ENCODE assay signal across 2 cellular contexts in the genomic region with DNA sequence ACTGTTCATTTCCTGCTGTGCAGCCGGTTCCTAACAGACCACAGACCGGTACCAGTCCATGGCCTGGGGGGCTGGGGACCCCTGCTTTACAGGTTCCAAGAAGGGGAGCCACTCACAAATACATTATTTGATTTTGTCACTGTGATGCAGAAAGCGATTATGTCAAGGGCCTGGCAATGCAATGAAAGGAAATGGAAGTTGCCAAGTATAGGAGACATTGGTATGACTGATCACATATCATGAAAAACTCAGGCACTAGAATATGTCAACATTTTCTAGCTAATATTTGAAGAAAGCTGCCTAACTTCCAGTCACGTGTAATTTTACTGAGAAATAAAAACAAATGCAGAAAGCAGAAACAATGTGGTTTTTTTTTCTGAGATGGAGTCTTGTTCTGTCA.
TF ChIP-seq lines count a peak whose summit lies in the region.

No MANE protein-coding gene starts in this region.

TF ChIP-seq in IMR-90, 13 proteins besides CTCF, POLR2A, EP300 and RAD21:
- no peak for TF ChIP-seq MAZ (IDR thresholded peaks at IDR 0.05; ENCODE audit: borderline replicate concordance, low read depth, low read length)
- TF ChIP-seq MXI1 (IDR thresholded peaks at IDR 0.05; ENCODE audit: borderline replicate concordance, low read depth, low read length) = no peak
- TF ChIP-seq NFE2L2 (IDR thresholded peaks at IDR 0.05; ENCODE audit: low read depth, low read length) = no peak
- TF ChIP-seq SMC3 (IDR thresholded peaks at IDR 0.05; ENCODE audit: low read depth, low read length) = no peak
- no peak for TF ChIP-seq BHLHE40 (IDR thresholded peaks at IDR 0.05; ENCODE audit: low read depth, low read length)
- no peak for TF ChIP-seq CEBPB (IDR thresholded peaks at IDR 0.05; ENCODE audit: low read depth, low read length)
- TF ChIP-seq MAFK (IDR thresholded peaks at IDR 0.05; ENCODE audit: low read depth, low read length) = no peak
- no peak for TF ChIP-seq CHD1 (IDR thresholded peaks at IDR 0.05; ENCODE audit: low read depth, low read length)
- TF ChIP-seq RFX5 (IDR thresholded peaks at IDR 0.05; ENCODE audit: low read depth, low read length) = no peak

TF ChIP-seq in H1, 55 proteins besides CTCF, POLR2A, EP300 and RAD21:
- TF ChIP-seq SIRT6 (IDR thresholded peaks at IDR 0.05; ENCODE audit: low read length) (no peak), ASH2L (IDR thresholded peaks at IDR 0.05; ENCODE audit: low read length) (no peak), TBP (IDR thresholded peaks at IDR 0.05; ENCODE audit: low read depth, low read length) (no peak), CEBPB (IDR thresholded peaks at IDR 0.05; ENCODE audit: low read depth, low read length) (no peak)
